Comparison of ENCODE assay signal across 8 cellular contexts in the genomic region with DNA sequence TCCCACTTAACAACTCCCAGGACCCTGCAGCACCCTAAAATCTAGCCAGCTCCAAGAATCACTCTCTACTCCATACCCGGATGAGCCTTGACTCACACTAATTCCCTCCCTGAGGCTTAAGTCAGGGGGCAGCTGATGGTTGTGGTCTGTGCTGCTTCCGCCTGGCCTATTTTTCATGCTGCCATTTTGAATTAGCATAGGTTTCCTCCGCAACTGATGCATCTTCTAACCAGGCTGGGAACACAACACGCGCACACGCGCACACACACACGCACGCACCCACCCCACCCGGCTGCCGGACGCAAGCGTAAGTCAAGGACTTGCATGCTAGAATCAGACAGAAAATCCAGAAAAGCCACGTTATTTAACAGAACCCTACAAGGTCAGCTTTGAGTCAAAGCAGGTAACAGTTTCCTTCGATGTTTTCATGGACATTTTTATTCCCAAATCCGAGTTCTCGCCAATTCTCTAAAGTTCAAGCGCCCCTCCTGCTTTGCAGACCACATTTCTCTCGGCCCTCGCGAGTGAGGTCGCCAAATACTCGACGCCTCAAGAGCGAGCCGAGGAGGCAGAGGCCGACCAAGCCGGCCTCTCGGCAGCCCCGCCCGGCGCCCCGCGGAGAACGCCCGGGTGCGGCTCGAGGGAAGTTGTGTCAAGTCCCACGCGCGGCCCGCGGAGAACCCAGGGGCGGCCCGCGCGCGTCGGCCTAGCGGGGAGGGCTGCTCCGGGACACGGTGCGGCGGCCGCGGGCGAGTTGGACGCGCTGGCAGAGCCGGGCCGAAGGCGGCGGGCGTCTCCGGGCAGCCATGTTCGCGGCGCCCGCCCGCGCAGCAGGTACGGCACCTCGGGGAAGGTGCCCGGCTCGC. TPM values are rescaled to one million over a fixed set of nuclear protein-coding genes. Genes with fewer than 3 reads are reported as not detected.
A peak's percentile ranks its signal among the peaks of the same experiment; 100 is the strongest.
DNase-seq lines count a peak whose midpoint lies in the region; ATAC-seq, FAIRE-seq and TF ChIP-seq lines count a peak whose summit lies in the region.

No MANE protein-coding gene starts in this region.

- H3K4me3 ChIP-seq in left ventricle myocardium inferior (peak overlapping the region; percentile 78), pancreas (peak overlapping the region; percentile 69 to 96 (median 88))

- H3K27ac ChIP-seq in angular gyrus (ENCODE audit: low read depth, low read length): peak overlapping the region; percentile 85
- H3K27ac ChIP-seq in left ventricle myocardium inferior (replicated peaks): peak overlapping the region; percentile 82
- peak overlapping the region; percentile 87 to 97 (median 93) for H3K27ac ChIP-seq in pancreas

- H3K4me1 ChIP-seq in left ventricle myocardium inferior (peaks cover 20% of the 10 kb centered on the region), pancreas (peaks cover 0 to 15% (median 8%) of the 10 kb centered on the region in 3 donors)

- 7 to 11% methylated on average over 50 to 75 of the region's 75 CpGs for WGBS in pancreas, 2 donors

- H3K27me3 ChIP-seq in left ventricle myocardium inferior (ENCODE audit: low read depth) (peaks cover 43% of the 10 kb centered on the region), pancreas (no peaks in the 10 kb centered on the region)

- ATAC-seq in GM19324 (IDR thresholded peaks at IDR 0.05; ENCODE audit: low FRiP score, unreplicated experiment): peak; percentile 37
- peak; percentile 40 for ATAC-seq in HG03432 (IDR thresholded peaks at IDR 0.05; ENCODE audit: unreplicated experiment)
- peak; percentile 60 to 71 (median 62) for ATAC-seq in pancreas

- H3K36me3 ChIP-seq in left ventricle myocardium inferior: no peaks in the 10 kb centered on the region
- no peaks in the 10 kb centered on the region for H3K36me3 ChIP-seq in pancreas

- no peak for TF ChIP-seq CTCF in left ventricle myocardium inferior (IDR thresholded peaks at IDR 0.05; ENCODE audit: borderline replicate concordance)
- no peak for TF ChIP-seq CTCF in pancreas (IDR thresholded peaks at IDR 0.05)

- H3K9me3 ChIP-seq in left ventricle myocardium inferior (replicated peaks) (peaks cover 15% of the 10 kb centered on the region), pancreas (no peaks in the 10 kb centered on the region)

- peak; percentile 65 for DNase-seq in CD1c-positive myeloid dendritic cell (ENCODE audit: extremely low spot score)
- peak; percentile 95 for DNase-seq in RPMI7951 (ENCODE audit: low read depth)
- peak; percentile 53 for DNase-seq in left ventricle myocardium inferior
- DNase-seq in pancreas: peak; percentile 25 to 83 (median 54)
- no peak for DNase-seq in NOMO-1 treated with dmso at 0.1 percent for 144 hours (lab: John Stamatoyannopoulos, UW; ENCODE audit: unreplicated experiment)

- FAIRE-seq in pancreas (lab: Jason Lieb, UNC): no peak

- intact Hi-C loops in left ventricle myocardium inferior (cut with micrococcal nuclease) (no loop called here), pancreas (cut with DNase I) (no loop called here)

RNA-seq across cellular contexts. Expression of a gene that starts 1.0 kb away (rescaled TPM):
- total RNA-seq in RPMI7951 (2014; rRNA removed; shearing (Covaris generic)): 112 and 118 TPM in 2 replicates
- total RNA-seq in left ventricle myocardium inferior (13.4 TPM), pancreas (10 to 100 TPM; 25.6 to 48.0 (median 34.8) TPM)
- 10 to 100 TPM in 1 of 2 donors, 1 to 10 TPM in 1; 7.7 to 22.3 TPM for polyA plus RNA-seq in pancreas

RNA-seq across cellular contexts. Expression of a gene that starts 37.9 kb away (rescaled TPM):
- total RNA-seq in RPMI7951 (2014; rRNA removed; shearing (Covaris generic)): 31.1 and 38.8 TPM in 2 replicates
- total RNA-seq in left ventricle myocardium inferior (12.0 TPM), pancreas (10 to 100 TPM in 3 of 6 donors, 1 to 10 TPM in 3; 3.8 to 12.7 (median 8.4) TPM)
- 1 to 10 TPM; 3.3 to 5.1 TPM for polyA plus RNA-seq in pancreas

RNA-seq across cellular contexts. Expression of a gene that starts 39.6 kb away (rescaled TPM):
- 11.1 and 13.8 TPM in 2 replicates for total RNA-seq in RPMI7951 (2014; rRNA removed; shearing (Covaris generic))
- 3.3 TPM for total RNA-seq in left ventricle myocardium inferior
- total RNA-seq in pancreas: 1 to 10 TPM; 3.3 to 9.7 (median 4.7) TPM
- polyA plus RNA-seq in pancreas: 1 to 10 TPM; 1.7 to 1.9 TPM
